ENCODE assay signal across 9 cellular contexts in the genomic region with DNA sequence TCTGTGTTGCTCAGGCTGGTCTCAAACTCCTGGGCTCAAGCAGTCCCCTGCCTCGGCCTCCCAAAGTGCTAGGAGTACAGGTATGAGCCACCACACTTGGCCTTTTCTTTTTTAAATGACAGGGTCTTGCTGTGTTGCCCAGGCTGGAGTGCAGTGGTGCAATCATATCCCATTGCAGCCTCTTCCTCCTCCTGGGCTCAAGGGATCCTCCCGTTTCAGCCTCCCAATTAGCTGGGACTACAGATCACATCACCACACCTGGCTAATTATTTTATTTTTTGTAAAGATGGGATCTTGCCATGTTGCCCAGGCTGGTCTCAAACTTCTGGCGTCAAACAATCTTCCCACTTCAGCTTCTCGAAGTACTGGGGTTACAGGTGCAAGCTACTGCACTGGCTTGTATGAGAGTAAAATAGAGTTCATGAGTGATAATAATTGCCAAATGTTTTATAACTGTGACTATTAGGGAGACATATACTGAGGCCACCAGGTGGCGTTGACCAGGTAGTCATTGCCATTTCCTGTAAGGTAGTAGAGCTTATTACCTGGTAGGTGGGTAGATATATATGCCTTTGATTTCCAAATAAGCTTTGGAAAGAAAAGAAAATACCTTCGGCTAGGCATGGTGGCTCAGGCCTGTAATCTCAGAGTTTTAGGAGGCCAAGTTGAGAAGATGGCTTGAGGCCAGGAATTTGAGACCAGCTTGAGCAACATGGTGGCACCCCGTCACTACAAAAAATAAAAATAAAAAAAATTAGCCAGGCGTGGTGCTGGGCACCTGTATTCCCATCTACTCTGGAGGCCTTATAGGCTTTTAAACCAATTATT. TPM values are rescaled to one million over a fixed set of nuclear protein-coding genes. Genes with fewer than 3 reads are reported as not detected.
A peak's percentile ranks its signal among the peaks of the same experiment; 100 is the strongest.
DNase-seq lines count a peak whose midpoint lies in the region; ATAC-seq, FAIRE-seq and TF ChIP-seq lines count a peak whose summit lies in the region.
"Had no signal": no experiment of that assay in that cellular context is flagged by ENCODE, and none has a peak within 500 bp of the region (broad histone marks: within the 10 kb centered on the region; RNA-seq: fewer than 3 reads in every experiment).

No MANE protein-coding gene starts in this region.

- H3K27me3 Mint-ChIP-seq in memory B cell, result no peaks in the 10 kb centered on the region
- H3K27me3 Mint-ChIP-seq: dendritic cell treated with granulocyte-macrophage colony-stimulating factor and Interleukin-4, amounts not matched to agents 40 ng/mL and 50 ng/mL, for 4 days had no signal

- ATAC-seq in HG02588 (IDR thresholded peaks at IDR 0.05; ENCODE audit: unreplicated experiment) (peak; percentile 16), memory B cell (ENCODE audit: low read depth) (peak; percentile 48)

- peak; percentile 88 for FAIRE-seq in GM12892 (lab: Jason Lieb, UNC)

- no peaks in the 10 kb centered on the region for H3K9me3 Mint-ChIP-seq in memory B cell
- H3K9me3 Mint-ChIP-seq: dendritic cell treated with granulocyte-macrophage colony-stimulating factor and Interleukin-4, amounts not matched to agents 40 ng/mL and 50 ng/mL, for 4 days had no signal

- no peak overlapping the region for H3K4me3 Mint-ChIP-seq in memory B cell
- H3K4me3 Mint-ChIP-seq: dendritic cell treated with granulocyte-macrophage colony-stimulating factor and Interleukin-4, amounts not matched to agents 40 ng/mL and 50 ng/mL, for 4 days had no signal

- H3K27ac Mint-ChIP-seq in memory B cell, result no peak overlapping the region
- H3K27ac Mint-ChIP-seq: dendritic cell treated with granulocyte-macrophage colony-stimulating factor and Interleukin-4, amounts not matched to agents 40 ng/mL and 50 ng/mL, for 4 days had no signal

- DNase-seq in GM12892 (ENCODE audit: insufficient read length), result no peak
- DNase-seq in SW480 (ENCODE audit: low spot score), result peak; percentile 55
- peak in 1 of 2 donors; percentile 7 for DNase-seq in memory B cell (ENCODE audit: low spot score in 2 of 2)
- DNase-seq in DMS79 (lab: John Stamatoyannopoulos, UW), result no peak
- DNase-seq in islet precursor cell, result no peak
- no peak for DNase-seq in SKM-1 (lab: John Stamatoyannopoulos, UW; ENCODE audit: unreplicated experiment)
- DNase-seq: retina had no signal

- peaks cover 32% of the 10 kb centered on the region for H3K4me1 Mint-ChIP-seq in memory B cell

- TF ChIP-seq POLR2A in GM12892 (IDR thresholded peaks at IDR 0.05; ENCODE audit: low read depth, low read length), result no peak

- H3K36me3 Mint-ChIP-seq in memory B cell, result peaks cover 21% of the 10 kb centered on the region

RNA-seq across cellular contexts. Expression of gene FDX1, which starts 5.4 kb away (rescaled TPM):
- polyA plus RNA-seq in GM12892 (2012; ENCODE audit: missing spikeins), result 9.2 TPM
